8 cellular contexts compared by ENCODE assay signal in the genomic region with DNA sequence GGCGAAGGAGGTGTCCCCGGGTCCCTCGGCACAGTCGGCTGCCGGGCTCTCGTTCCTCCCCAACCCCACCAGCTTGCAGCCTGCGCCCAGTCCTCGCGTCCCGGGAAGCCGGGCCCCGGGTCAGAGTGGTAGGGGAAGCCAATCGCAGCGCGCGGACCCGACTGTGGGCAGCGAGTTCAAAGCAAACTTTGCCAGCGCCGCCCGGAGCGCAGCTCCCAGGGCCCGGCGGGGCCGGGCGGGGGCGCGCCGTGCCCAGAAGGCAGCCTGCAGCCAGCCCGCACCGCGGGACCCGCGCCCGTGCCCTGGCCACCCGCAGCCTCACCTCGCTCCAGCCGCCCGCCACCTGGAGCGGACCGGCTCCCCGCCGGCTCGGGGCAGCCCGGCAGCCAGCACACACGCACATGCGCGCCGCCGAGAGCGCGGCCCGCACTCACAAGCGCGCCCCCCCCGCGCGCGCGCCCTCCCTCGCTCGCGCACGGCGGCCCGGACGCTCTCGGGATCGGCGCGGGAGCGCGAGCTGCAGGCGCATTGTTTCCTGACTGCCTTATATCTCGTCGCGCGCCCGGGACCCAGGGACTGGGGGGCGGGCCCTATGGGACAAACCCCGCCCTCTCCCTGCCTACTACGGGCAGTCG. TPM values are rescaled to one million over a fixed set of nuclear protein-coding genes. Genes with fewer than 3 reads are reported as not detected.
DNase-seq lines count a peak whose midpoint lies in the region; ATAC-seq, FAIRE-seq and TF ChIP-seq lines count a peak whose summit lies in the region.

TSS of gene MYCL (minus strand) at position 432 of the 635 bp plus-strand sequence. CDS start 483 bp downstream, outside the sequence.

- peak within 1 kb of the TSS; percentile 93 for H2AFZ ChIP-seq in hepatocyte

- no peaks in the 10 kb centered on the region for H3K9me2 ChIP-seq in hepatocyte (replicated peaks; ENCODE audit: insufficient read depth)

- TF ChIP-seq POLR2A in H54 (IDR thresholded peaks at IDR 0.05; ENCODE audit: low read depth, low read length) = peak; percentile 52; the same call in 1 of the 2 replicates

- no peaks in the 10 kb centered on the region for H3K9me3 ChIP-seq in hepatocyte (ENCODE audit: low read depth)

- H4K20me1 ChIP-seq in hepatocyte (ENCODE audit: insufficient read depth, poor library complexity, severe bottlenecking) = no peaks in the 10 kb centered on the region

- POLR2A ChIA-PET in T-cell (lab: Charles Lee) = interaction anchor here (0.7 to 1.0 kb wide), 2 partner anchors 68 to 84 kb away, joined by 3 read pairs; no protein-coding TSS in a partner anchor

- peak within 1 kb of the TSS; percentile 67 to 74 (median 70) for H3K4me3 Mint-ChIP-seq in T-cell

- 3% methylated on average over 34 of the region's 83 CpGs for WGBS in hepatocyte (ENCODE audit: low lambda C conversion rate, missing lambda C conversion rate)

- H3K27me3 Mint-ChIP-seq in T-cell = peaks cover 47 to 60% of the 10 kb centered on the region in 2 donors

- H3K4me1 ChIP-seq in hepatocyte (ENCODE audit: insufficient read depth) = peaks cover 5% of the 10 kb centered on the region

- CTCF ChIA-PET in T-cell (lab: Charles Lee) = interaction anchor here (0.6 to 1.6 kb wide), 8 partner anchors 8 to 1845 kb away, joined by 3 to 10 read pairs (median 4); no protein-coding TSS in a partner anchor

- H3K36me3 Mint-ChIP-seq in T-cell = no peaks in the 10 kb centered on the region

- no peak within 1 kb of the TSS for H3K27ac Mint-ChIP-seq in T-cell

- DNase-seq in GM03348 (ENCODE audit: low spot score) (peak; percentile 86), H54 (ENCODE audit: insufficient read length, low spot score) (peak; percentile 94), M059J (ENCODE audit: low read depth) (peak; percentile 72), T-cell (peak in 32 of 34 experiments; percentile 13 to 58 (median 33)), amygdala (lab: John Stamatoyannopoulos, UW) (peak in 44 of 56 donors; percentile 23 to 80 (median 60)), hepatocyte (ENCODE audit: low spot score) (peak; percentile 92), retinal pigment epithelial cell (ENCODE audit: low read depth) (no peak), NCI-H128 (lab: John Stamatoyannopoulos, UW; ENCODE audit: unreplicated experiment) (no peak)

- no peaks in the 10 kb centered on the region for H3K9me3 Mint-ChIP-seq in T-cell

- H3K27ac ChIP-seq in hepatocyte = peak within 1 kb of the TSS; percentile 42

- ATAC-seq in T-cell (replicated peaks in 1 of 4) = peak; percentile 78 to 83 (median 82)

- TF ChIP-seq CTCF in hepatocyte (IDR thresholded peaks at IDR 0.05; ENCODE audit: poor library complexity) = no peak
- no peak for TF ChIP-seq CTCF in retinal pigment epithelial cell (conservative IDR thresholded peaks at IDR 0.05; ENCODE audit: low read depth, low read length)

- H3K4me3 ChIP-seq in hepatocyte = peak within 1 kb of the TSS; percentile 62
- peak within 1 kb of the TSS; percentile 68 for H3K4me3 ChIP-seq in retinal pigment epithelial cell (ENCODE audit: low read length)

- no peak for FAIRE-seq in H54 (lab: Jason Lieb, UNC)

- peaks cover 20% of the 10 kb centered on the region for H3K27me3 ChIP-seq in hepatocyte

- H3K79me2 ChIP-seq in hepatocyte = peaks cover 6% of the 10 kb centered on the region

- H3K36me3 ChIP-seq in hepatocyte (replicated peaks; ENCODE audit: insufficient read depth, low read depth) = no peaks in the 10 kb centered on the region

- H3K4me2 ChIP-seq in hepatocyte = peak within 1 kb of the TSS; percentile 99

- H3K4me1 Mint-ChIP-seq in T-cell = peaks cover 0 to 6% (median 5%) of the 10 kb centered on the region in 3 donors

RNA-seq across cellular contexts. Expression of gene MYCL, which starts in this region (rescaled TPM):
- total RNA-seq in M059J (2014; rRNA removed; shearing (Covaris generic)) = 0.57 TPM in 1 of 2 replicates, not detected in the other
- total RNA-seq in T-cell (under 1 TPM; 0.13 to 0.38 (median 0.22) TPM), hepatocyte (6.3 and 10.6 TPM in 2 replicates)
- polyA plus RNA-seq in hepatocyte = 7.3 and 7.8 TPM in 2 replicates

Comparison
In these comparisons a context has a peak if more than half of its experiments do, and no peak if none do; other contexts are left out.
1. Peak in DNase-seq in M059J; RNA of the gene not detected or under 1 TPM.
2. Peak in DNase-seq and ATAC-seq in T-cell; RNA of the gene not detected or under 1 TPM.
3. DNase-seq: peak in GM03348 (single experiment), H54 (single experiment), amygdala (44 of 56) and hepatocyte (single experiment); none in retinal pigment epithelial cell (single experiment) and NCI-H128 (single experiment).